ENCODE assay signal across 9 cellular contexts in the genomic region with DNA sequence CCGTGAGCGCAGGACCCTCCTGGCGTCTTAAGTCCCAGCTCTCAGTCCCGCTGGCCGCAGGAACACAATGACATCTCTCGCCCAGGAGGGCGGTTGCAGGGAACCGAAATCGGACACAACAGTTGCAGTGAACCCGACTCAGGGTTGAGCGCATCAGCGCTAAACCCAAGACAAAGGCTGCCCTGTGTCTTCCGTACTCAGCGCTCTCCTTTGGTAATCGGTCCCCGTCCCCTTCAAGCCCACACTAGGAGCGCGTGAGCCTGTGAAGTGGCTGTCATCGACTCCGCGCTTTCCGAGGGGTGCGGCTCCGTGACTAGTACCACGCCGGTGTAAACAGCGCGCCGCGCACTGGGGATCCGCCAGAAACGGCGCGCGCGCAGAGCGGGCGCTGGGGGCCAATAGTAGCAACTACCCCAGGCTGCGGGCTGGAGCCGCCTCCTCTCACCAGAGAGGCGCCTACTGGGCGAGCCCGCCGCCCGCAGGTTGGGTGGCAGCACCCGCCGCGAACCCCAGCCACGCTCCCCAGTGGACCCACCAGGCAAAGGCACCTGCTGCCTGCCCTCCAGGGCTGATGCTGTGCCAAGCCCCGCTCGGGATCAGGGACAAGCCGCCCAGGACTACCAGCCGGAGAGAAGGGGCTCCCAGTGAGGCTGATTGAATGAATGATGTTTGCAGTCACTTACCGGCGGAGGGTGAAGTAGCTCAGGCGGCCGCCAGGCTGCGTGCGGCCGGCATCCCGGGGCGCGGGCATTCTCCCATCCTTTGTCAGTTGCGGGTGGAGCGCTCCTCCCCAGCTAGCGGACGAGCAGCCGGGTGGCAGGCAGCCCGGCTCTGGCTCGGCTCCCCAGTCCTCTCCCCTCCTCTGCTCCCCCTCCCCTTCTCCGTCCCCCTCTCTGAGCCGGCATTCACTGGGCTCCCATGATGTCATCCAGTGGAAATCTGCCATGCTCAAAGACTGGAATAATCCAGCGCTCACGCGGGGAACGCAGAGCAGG.
DNase-seq lines count a peak whose midpoint lies in the region; ATAC-seq, FAIRE-seq and TF ChIP-seq lines count a peak whose summit lies in the region.
"Had no signal": no experiment of that assay in that cellular context is flagged by ENCODE, and none has a peak within 500 bp of the region (broad histone marks: within the 10 kb centered on the region; RNA-seq: fewer than 3 reads in every experiment).

No MANE protein-coding gene starts in this region.

- no peak for TF ChIP-seq POLR2A in lower leg skin (IDR thresholded peaks at IDR 0.05)

- no peaks in the 10 kb centered on the region for H3K4me1 ChIP-seq in astrocyte (ENCODE audit: insufficient read depth, low read length)
- H3K4me1 ChIP-seq in kidney (ENCODE audit: control insufficient read depth in 1 of 2, insufficient read depth in 1 of 2, low read depth in 1 of 2, low read length in 2 of 2), result no peaks in the 10 kb centered on the region
- H3K4me1 ChIP-seq in stomach smooth muscle (ENCODE audit: control insufficient read depth, insufficient read depth, low read length), result peaks cover 6% of the 10 kb centered on the region
- H3K4me1 ChIP-seq: BLaER1 treated with 17β-estradiol and CSF1 and Interleukin-3, amounts not matched to agents 10 nM and 100 nM had no signal

- FAIRE-seq in astrocyte (lab: Jason Lieb, UNC) (no peak), kidney (lab: Jason Lieb, UNC) (no peak)

- peak overlapping the region; percentile 17 for H3K27ac ChIP-seq in astrocyte (ENCODE audit: low read depth, low read length)
- H3K27ac ChIP-seq in kidney (ENCODE audit: low read depth in 2 of 2, low read length in 2 of 2), result no peak overlapping the region
- H3K27ac ChIP-seq in stomach smooth muscle (ENCODE audit: low read length), result no peak overlapping the region
- H3K27ac ChIP-seq: BLaER1 treated with 17β-estradiol and CSF1 and Interleukin-3, amounts not matched to agents 10 nM and 100 nM had no signal

- H4K20me1 ChIP-seq in astrocyte (ENCODE audit: insufficient read depth, low read length), result no peaks in the 10 kb centered on the region
- H4K20me1 ChIP-seq: BLaER1 treated with 17β-estradiol and CSF1 and Interleukin-3, amounts not matched to agents 10 nM and 100 nM had no signal

- H3K9me3 ChIP-seq in astrocyte (ENCODE audit: insufficient read depth, low read depth, low read length), result no peaks in the 10 kb centered on the region
- H3K9me3 ChIP-seq in kidney (ENCODE audit: control insufficient read depth in 1 of 2, low read length in 2 of 2), result no peaks in the 10 kb centered on the region
- no peaks in the 10 kb centered on the region for H3K9me3 ChIP-seq in stomach smooth muscle (ENCODE audit: control insufficient read depth in 2 of 2, low read length in 2 of 2)

- no peak for ATAC-seq in GM21825 (IDR thresholded peaks at IDR 0.05; ENCODE audit: unreplicated experiment)

- H3K27me3 Mint-ChIP-seq in astrocyte (ENCODE audit: low read depth, unreplicated experiment), result peaks cover 21% of the 10 kb centered on the region

- no peaks in the 10 kb centered on the region for H3K9me3 Mint-ChIP-seq in astrocyte (ENCODE audit: unreplicated experiment)

- intact Hi-C loops in kidney (cut with DNase I) (no loop called here), lower leg skin (cut with DNase I; ENCODE audit: low total_unique reads) (no loop called here)

- peak overlapping the region; percentile 89 for H2AFZ ChIP-seq in astrocyte (ENCODE audit: low read depth, low read length)

- H3K36me3 ChIP-seq in astrocyte (ENCODE audit: insufficient read depth, low read length), result no peaks in the 10 kb centered on the region
- H3K36me3 ChIP-seq in kidney (ENCODE audit: control insufficient read depth in 1 of 2, insufficient read depth in 2 of 2, low read length in 2 of 2), result no peaks in the 10 kb centered on the region
- H3K36me3 ChIP-seq in stomach smooth muscle (ENCODE audit: control insufficient read depth in 2 of 2, insufficient read depth in 2 of 2, low read length in 2 of 2), result no peaks in the 10 kb centered on the region
- H3K36me3 ChIP-seq: BLaER1 treated with 17β-estradiol and CSF1 and Interleukin-3, amounts not matched to agents 10 nM and 100 nM had no signal

- H3K4me3 Mint-ChIP-seq in astrocyte (ENCODE audit: unreplicated experiment), result peak overlapping the region; percentile 90

- DNase-seq in NCI-H524 (lab: John Stamatoyannopoulos, UW) (peak; percentile 52 to 59), NCI-H524 treated with DMSO at 0.1 percent for 48 hours (lab: John Stamatoyannopoulos, UW) (no peak), astrocyte (ENCODE audit: low read depth) (peak; percentile 61), kidney (peak; percentile 64), lower leg skin (ENCODE audit: low spot score in 2 of 2) (no peak), NCI-H1694 treated with DMSO at 0.1 percent for 48 hours (lab: John Stamatoyannopoulos, UW) (no peak)

- H3K4me3 ChIP-seq in astrocyte (ENCODE audit: insufficient read depth, low read depth, low read length) (peak overlapping the region; percentile 73), kidney (ENCODE audit: low read length in 2 of 2) (no peak overlapping the region), stomach smooth muscle (ENCODE audit: low read length in 2 of 2) (peak overlapping the region; percentile 54 to 56), lower leg skin (ENCODE audit: low read depth, poor library complexity, severe bottlenecking) (no peak overlapping the region)
- H3K4me3 ChIP-seq: BLaER1 treated with 17β-estradiol and CSF1 and Interleukin-3, amounts not matched to agents 10 nM and 100 nM had no signal

- H3K27me3 ChIP-seq in astrocyte (ENCODE audit: insufficient read depth, low read length) (peaks cover 7% of the 10 kb centered on the region), stomach smooth muscle (ENCODE audit: control insufficient read depth in 1 of 2, insufficient read depth in 2 of 2, low read length in 2 of 2) (peaks cover 6 to 8% of the 10 kb centered on the region in 2 donors)

- H3K9ac ChIP-seq in astrocyte (ENCODE audit: low read length) (peak overlapping the region; percentile 80), kidney (ENCODE audit: low read length in 2 of 2) (no peak overlapping the region), stomach smooth muscle (ENCODE audit: low read length in 2 of 2) (no peak overlapping the region)
- H3K9ac ChIP-seq: BLaER1 treated with 17β-estradiol and CSF1 and Interleukin-3, amounts not matched to agents 10 nM and 100 nM had no signal

- TF ChIP-seq CTCF in astrocyte (IDR thresholded peaks at IDR 0.05; ENCODE audit: insufficient read depth, low read depth, low read length), result peak; percentile 12
- TF ChIP-seq CTCF in kidney (IDR thresholded peaks at IDR 0.05; ENCODE audit: borderline replicate concordance, extremely low read depth, insufficient read depth), result no peak
- no peak for TF ChIP-seq CTCF in lower leg skin (IDR thresholded peaks at IDR 0.05)

- peak overlapping the region; percentile 62 for H3K27ac Mint-ChIP-seq in astrocyte (ENCODE audit: unreplicated experiment)

- no peaks in the 10 kb centered on the region for H3K79me2 ChIP-seq in astrocyte (ENCODE audit: insufficient read depth, low read length)

- H3K4me2 ChIP-seq in astrocyte (ENCODE audit: low read length), result peak overlapping the region; percentile 97
- H3K4me2 ChIP-seq: BLaER1 treated with 17β-estradiol and CSF1 and Interleukin-3, amounts not matched to agents 10 nM and 100 nM had no signal

- no peaks in the 10 kb centered on the region for H3K4me1 Mint-ChIP-seq in astrocyte (ENCODE audit: low read depth, unreplicated experiment)

- H3K36me3 Mint-ChIP-seq in astrocyte (ENCODE audit: low read depth, unreplicated experiment), result no peaks in the 10 kb centered on the region

- WGBS in lower leg skin, 2 donors, result 1 to 3% methylated on average over 43 to 48 of the region's 76 CpGs

Comparison
In these comparisons a context has a peak if more than half of its experiments do, and no peak if none do; other contexts are left out.
1. DNase-seq: peak in NCI-H524 (2 of 2), astrocyte (single experiment) and kidney (single experiment); none in NCI-H524 treated with DMSO at 0.1 percent for 48 hours (single experiment), lower leg skin (0 of 2) and NCI-H1694 treated with DMSO at 0.1 percent for 48 hours (single experiment).
2. H3K4me3 ChIP-seq: peak in astrocyte (single experiment) and stomach smooth muscle (2 of 2); none in kidney (0 of 2) and lower leg skin (single experiment).